8 cellular contexts compared by ENCODE assay signal in the genomic region with DNA sequence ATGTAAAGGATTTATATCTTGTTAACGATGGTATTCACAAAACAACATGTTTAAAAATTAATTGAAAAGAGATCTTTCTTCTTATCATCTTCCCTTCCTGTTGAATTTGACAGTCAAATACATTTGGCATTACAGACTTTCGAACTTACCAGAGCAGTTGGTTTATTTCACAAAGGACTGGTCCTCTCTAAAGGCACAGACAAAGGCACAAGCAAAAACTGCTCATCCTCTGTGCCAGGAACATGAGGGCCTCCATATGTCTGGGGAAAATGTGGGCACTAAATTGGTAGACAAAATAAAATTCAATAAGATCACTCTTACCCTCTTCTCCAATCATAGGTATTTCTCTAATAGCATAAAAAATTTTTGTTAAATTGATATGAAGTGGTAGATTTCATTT.
"Had no signal": no experiment of that assay in that cellular context is flagged by ENCODE, and none has a peak within 500 bp of the region (broad histone marks: within the 10 kb centered on the region; RNA-seq: fewer than 3 reads in every experiment).

No MANE protein-coding gene starts in this region.

- ATAC-seq: GM23338, HCT116 had no signal

- DNase-seq: GM23248, GOT3, H7, H9, HCEC 1CT, HFFc6 had no signal
